1 cellular context compared by ENCODE assay signal in the genomic region with DNA sequence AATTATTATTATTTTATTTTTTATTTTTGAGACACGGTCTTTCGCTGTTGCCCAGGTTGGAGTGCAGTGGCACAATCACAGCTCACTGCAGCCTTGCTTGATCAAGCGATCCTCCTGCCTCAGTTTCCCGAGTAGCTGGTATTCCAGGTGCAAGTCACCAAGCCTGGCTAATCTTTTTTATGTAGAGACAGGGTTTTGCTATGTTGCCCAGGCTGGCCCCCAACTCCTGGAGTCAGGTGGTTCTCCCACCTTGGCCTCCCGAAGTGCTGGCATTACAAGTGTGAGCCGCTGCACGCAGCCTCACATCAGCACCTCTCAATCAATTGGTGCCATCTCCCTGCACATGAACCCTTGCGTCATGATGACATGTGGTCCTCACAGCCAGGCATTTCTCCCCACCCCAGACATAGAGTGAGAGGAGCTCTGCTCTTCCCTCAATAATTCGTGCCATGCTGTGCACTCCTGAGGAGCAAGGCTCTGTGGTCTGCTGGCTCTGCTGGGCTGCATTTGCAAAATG.
TF ChIP-seq lines count a peak whose summit lies in the region.

No MANE protein-coding gene starts in this region.

TF ChIP-seq in WTC11, 78 proteins besides CTCF, POLR2A, EP300 and RAD21 (continued from another document):
- TF ChIP-seq HMGA2 (CRISPR knock-in tag; IDR thresholded peaks at IDR 0.05) (no peak), NFYB (CRISPR knock-in tag; conservative IDR thresholded peaks at IDR 0.05; ENCODE audit: low read depth) (no peak), PRRX2 (CRISPR knock-in tag; IDR thresholded peaks at IDR 0.05) (no peak), RELA (CRISPR knock-in tag; IDR thresholded peaks at IDR 0.05; ENCODE audit: borderline replicate concordance) (no peak), MXD4 (CRISPR knock-in tag; IDR thresholded peaks at IDR 0.05; ENCODE audit: borderline replicate concordance) (no peak), ETV6 (CRISPR knock-in tag; IDR thresholded peaks at IDR 0.05) (no peak), ZNF219 (CRISPR knock-in tag; IDR thresholded peaks at IDR 0.05; ENCODE audit: borderline replicate concordance) (no peak), NR2C2 (CRISPR knock-in tag; IDR thresholded peaks at IDR 0.05) (no peak), MYBL2 (CRISPR knock-in tag; IDR thresholded peaks at IDR 0.05) (no peak), JAZF1 (CRISPR knock-in tag; IDR thresholded peaks at IDR 0.05) (no peak)
- TF ChIP-seq, protein P1, sequence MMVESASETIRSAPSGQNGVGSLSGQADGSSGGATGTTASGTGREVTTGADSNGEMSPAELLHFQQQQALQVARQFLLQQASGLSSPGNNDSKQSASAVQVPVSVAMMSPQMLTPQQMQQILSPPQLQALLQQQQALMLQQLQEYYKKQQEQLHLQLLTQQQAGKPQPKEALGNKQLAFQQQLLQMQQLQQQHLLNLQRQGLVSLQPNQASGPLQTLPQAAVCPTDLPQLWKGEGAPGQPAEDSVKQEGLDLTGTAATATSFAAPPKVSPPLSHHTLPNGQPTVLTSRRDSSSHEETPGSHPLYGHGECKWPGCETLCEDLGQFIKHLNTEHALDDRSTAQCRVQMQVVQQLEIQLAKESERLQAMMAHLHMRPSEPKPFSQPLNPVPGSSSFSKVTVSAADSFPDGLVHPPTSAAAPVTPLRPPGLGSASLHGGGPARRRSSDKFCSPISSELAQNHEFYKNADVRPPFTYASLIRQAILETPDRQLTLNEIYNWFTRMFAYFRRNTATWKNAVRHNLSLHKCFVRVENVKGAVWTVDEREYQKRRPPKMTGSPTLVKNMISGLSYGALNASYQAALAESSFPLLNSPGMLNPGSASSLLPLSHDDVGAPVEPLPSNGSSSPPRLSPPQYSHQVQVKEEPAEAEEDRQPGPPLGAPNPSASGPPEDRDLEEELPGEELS (CRISPR knock-in tag; IDR thresholded peaks at IDR 0.05) = no peak
